8 cellular contexts compared by ENCODE assay signal in the genomic region with DNA sequence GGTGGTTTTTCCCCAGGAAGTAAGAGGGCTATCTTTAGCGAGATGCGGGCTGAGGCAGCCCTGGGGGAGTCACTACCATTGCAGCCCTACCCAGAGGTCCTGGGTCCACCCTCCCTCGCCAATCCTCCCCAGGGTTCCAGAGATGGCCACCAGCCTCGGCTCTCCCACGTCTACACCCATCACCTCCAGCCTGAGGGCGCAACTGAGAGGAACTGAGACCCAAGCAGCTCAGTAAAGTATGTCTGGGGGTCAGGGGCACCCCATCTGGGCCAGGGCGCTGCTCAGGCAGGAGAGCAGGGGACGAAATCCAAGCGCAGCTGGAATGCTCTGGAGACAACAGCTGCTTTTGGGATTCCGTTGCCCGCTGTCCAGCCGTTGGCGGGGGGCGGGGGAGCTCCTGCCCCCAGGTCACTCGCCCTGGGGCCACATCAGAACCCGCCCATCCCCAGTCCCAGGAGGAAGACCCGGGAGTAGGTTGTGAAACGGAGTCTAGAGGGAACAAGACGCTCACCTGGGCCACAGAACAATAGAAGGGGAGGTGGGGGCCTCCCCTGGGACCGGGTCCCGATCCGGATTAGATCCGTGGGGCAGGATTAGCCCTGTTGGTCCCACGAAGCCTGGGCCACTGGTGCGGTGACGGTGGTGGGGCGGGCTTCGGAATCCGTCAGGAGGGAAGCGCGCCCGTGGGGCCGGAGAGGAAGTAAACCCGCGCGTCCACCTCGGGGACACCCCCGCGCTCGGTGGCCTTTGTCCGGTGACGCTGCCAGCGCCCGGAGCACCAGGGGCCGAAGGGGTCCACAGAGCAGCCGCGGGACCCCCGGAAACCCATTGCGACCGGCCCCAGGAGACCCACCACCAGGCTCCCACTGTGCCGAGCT. TPM values are rescaled to one million over a fixed set of nuclear protein-coding genes. Genes with fewer than 3 reads are reported as not detected.
DNase-seq lines count a peak whose midpoint lies in the region; ATAC-seq and TF ChIP-seq lines count a peak whose summit lies in the region.

No MANE protein-coding gene starts in this region.

- peak in 1 of 7 experiments; percentile 37 for DNase-seq in CD8-positive, alpha-beta T cell
- DNase-seq in LNCaP clone FGC (ENCODE audit: low read depth) (no peak), left ventricle myocardium superior (peak; percentile 76), retina (peak; percentile 52), HuH-7 (ENCODE audit: low spot score) (no peak), A172 (ENCODE audit: low spot score) (no peak)
- peak; percentile 46 to 81 for DNase-seq in activated naive CD4-positive, alpha-beta T cell treated with anti-CD3 and anti-CD28 coated beads, Interleukin-2, amount 50 U/mL, for 72 hours (ENCODE audit: low spot score in 2 of 2)

- H3K9me3 ChIP-seq in CD8-positive, alpha-beta T cell (ENCODE audit: low read length), result no peaks in the 10 kb centered on the region

- no peaks in the 10 kb centered on the region for H3K27me3 Mint-ChIP-seq in CD8-positive, alpha-beta T cell (ENCODE audit: low read depth)

- CTCF ChIA-PET in CD8-positive, alpha-beta T cell (lab: Charles Lee), result interaction anchor here (1.5 to 8.4 kb wide), 5 partner anchors 9 to 32 kb away, joined by 4 to 76 read pairs (median 7); a partner anchor contains a TSS

- peaks cover 11% of the 10 kb centered on the region for H3K36me3 ChIP-seq in CD8-positive, alpha-beta T cell (ENCODE audit: insufficient read depth, low read length)

- POLR2A ChIA-PET in CD8-positive, alpha-beta T cell (lab: Charles Lee), result interaction anchor here (1.8 to 7.1 kb wide), 6 partner anchors 8 to 73 kb away, joined by 13 to 122 read pairs (median 18); a partner anchor contains a TSS

- H3K4me1 ChIP-seq in CD8-positive, alpha-beta T cell (ENCODE audit: insufficient read depth, low read length), result peaks cover 39% of the 10 kb centered on the region

- peak overlapping the region; percentile 98 for H3K4me3 Mint-ChIP-seq in CD8-positive, alpha-beta T cell

- no peak for TF ChIP-seq CTCF in CD8-positive, alpha-beta T cell (IDR thresholded peaks at IDR 0.05)
- no peak for TF ChIP-seq CTCF in LNCaP clone FGC (IDR thresholded peaks at IDR 0.05; ENCODE audit: control insufficient read depth, extremely low read depth, insufficient read depth)

- H3K9me3 Mint-ChIP-seq in CD8-positive, alpha-beta T cell, result no peaks in the 10 kb centered on the region
- H3K9me3 Mint-ChIP-seq in activated naive CD4-positive, alpha-beta T cell treated with anti-CD3 and anti-CD28 coated beads, Interleukin-2, amount 50 U/mL, for 72 hours, result no peaks in the 10 kb centered on the region

- no peaks in the 10 kb centered on the region for H3K27me3 ChIP-seq in CD8-positive, alpha-beta T cell (ENCODE audit: insufficient read depth, low read length)

- intact Hi-C loops in CD8-positive, alpha-beta T cell (cut with DNase I, micrococcal nuclease), result loop anchor here (1.0 to 10.0 kb wide), 13 partner anchors 9 to 704 kb away; a partner anchor contains a TSS
- intact Hi-C loops in left ventricle myocardium superior (cut with micrococcal nuclease), result no loop called here

- H3K27ac ChIP-seq in CD8-positive, alpha-beta T cell (ENCODE audit: low read depth, low read length), result peak overlapping the region; percentile 98

- H3K4me3 ChIP-seq in CD8-positive, alpha-beta T cell (ENCODE audit: low read depth, low read length), result peak overlapping the region; percentile 98
- H3K4me3 ChIP-seq in LNCaP clone FGC (ENCODE audit: low read depth, low read length), result peak overlapping the region; percentile 92

- H3K27ac Mint-ChIP-seq in CD8-positive, alpha-beta T cell, result peak overlapping the region; percentile 97
- H3K27ac Mint-ChIP-seq in activated naive CD4-positive, alpha-beta T cell treated with anti-CD3 and anti-CD28 coated beads, Interleukin-2, amount 50 U/mL, for 72 hours, result peak overlapping the region; percentile 97 to 99

- H3K4me1 Mint-ChIP-seq in CD8-positive, alpha-beta T cell (ENCODE audit: low read depth), result peaks cover 39% of the 10 kb centered on the region

- no peak for ATAC-seq in CD8-positive, alpha-beta T cell
- peak; percentile 3 for ATAC-seq in GM19035 (IDR thresholded peaks at IDR 0.05; ENCODE audit: unreplicated experiment)
- ATAC-seq in activated naive CD4-positive, alpha-beta T cell treated with anti-CD3 and anti-CD28 coated beads, Interleukin-2, amount 50 U/mL, for 72 hours, result peak; percentile 1 to 7
- peak; percentile 3 for ATAC-seq in left ventricle myocardium superior

- H3K36me3 Mint-ChIP-seq in CD8-positive, alpha-beta T cell, result peaks cover 37% of the 10 kb centered on the region
- H3K36me3 Mint-ChIP-seq in activated naive CD4-positive, alpha-beta T cell treated with anti-CD3 and anti-CD28 coated beads, Interleukin-2, amount 50 U/mL, for 72 hours, result peaks cover 37 to 44% of the 10 kb centered on the region in 2 donors

RNA-seq across cellular contexts. Expression of a gene that starts 1.3 kb away (rescaled TPM):
- total RNA-seq in CD8-positive, alpha-beta T cell, result 10 to 100 TPM; 44.4 to 48.5 TPM
- 10 to 100 TPM; 60.3 to 80.8 TPM for total RNA-seq in activated naive CD4-positive, alpha-beta T cell treated with anti-CD3 and anti-CD28 coated beads, Interleukin-2, amount 50 U/mL, for 72 hours
- total RNA-seq in left ventricle myocardium superior, result 168 TPM
- total RNA-seq in A172 (2014; rRNA removed; shearing (Covaris generic)), result 96.8 and 112 TPM in 2 replicates

RNA-seq across cellular contexts. Expression of a gene that starts 2.2 kb away (rescaled TPM):
- 10 to 100 TPM; 12.0 to 13.2 TPM for total RNA-seq in CD8-positive, alpha-beta T cell
- 10 to 100 TPM; 22.9 to 27.1 TPM for total RNA-seq in activated naive CD4-positive, alpha-beta T cell treated with anti-CD3 and anti-CD28 coated beads, Interleukin-2, amount 50 U/mL, for 72 hours
- total RNA-seq in left ventricle myocardium superior, result 10.7 TPM
- 36.1 and 50.0 TPM in 2 replicates for total RNA-seq in A172 (2014; rRNA removed; shearing (Covaris generic))

RNA-seq across cellular contexts. Expression of a gene that starts 8.6 kb away (rescaled TPM):
- 100 to 1,000 TPM; 115 to 117 TPM for total RNA-seq in CD8-positive, alpha-beta T cell
- total RNA-seq in activated naive CD4-positive, alpha-beta T cell treated with anti-CD3 and anti-CD28 coated beads, Interleukin-2, amount 50 U/mL, for 72 hours, result 100 to 1,000 TPM; 538 to 637 TPM
- total RNA-seq in left ventricle myocardium superior, result 59.6 TPM
- total RNA-seq in A172 (2014; rRNA removed; shearing (Covaris generic)), result 218 and 219 TPM in 2 replicates

RNA-seq across cellular contexts. Expression of a gene that starts 13.4 kb away (rescaled TPM):
- 100 to 1,000 TPM; 112 to 130 TPM for total RNA-seq in CD8-positive, alpha-beta T cell
- total RNA-seq in activated naive CD4-positive, alpha-beta T cell treated with anti-CD3 and anti-CD28 coated beads, Interleukin-2, amount 50 U/mL, for 72 hours, result 100 to 1,000 TPM; 140 to 173 TPM
- total RNA-seq in left ventricle myocardium superior, result 86.9 TPM
- 63.7 and 76.1 TPM in 2 replicates for total RNA-seq in A172 (2014; rRNA removed; shearing (Covaris generic))

RNA-seq across cellular contexts. Expression of a gene that starts 30.5 kb away (rescaled TPM):
- total RNA-seq in CD8-positive, alpha-beta T cell, result 10 to 100 TPM; 41.5 to 41.8 TPM
- total RNA-seq in activated naive CD4-positive, alpha-beta T cell treated with anti-CD3 and anti-CD28 coated beads, Interleukin-2, amount 50 U/mL, for 72 hours, result 10 to 100 TPM; 24.3 to 33.3 TPM
- total RNA-seq in left ventricle myocardium superior, result 27.6 TPM
- 20.7 and 21.2 TPM in 2 replicates for total RNA-seq in A172 (2014; rRNA removed; shearing (Covaris generic))

Comparison
In these comparisons a context has a peak if more than half of its experiments do, and no peak if none do; other contexts are left out.
1. DNase-seq: peak in activated naive CD4-positive, alpha-beta T cell treated with anti-CD3 and anti-CD28 coated beads, Interleukin-2, amount 50 U/mL, for 72 hours (2 of 2), left ventricle myocardium superior (single experiment) and retina (single experiment); none in LNCaP clone FGC (single experiment), HuH-7 (single experiment) and A172 (single experiment).